ENCODE assay signal across 9 cellular contexts in the genomic region with DNA sequence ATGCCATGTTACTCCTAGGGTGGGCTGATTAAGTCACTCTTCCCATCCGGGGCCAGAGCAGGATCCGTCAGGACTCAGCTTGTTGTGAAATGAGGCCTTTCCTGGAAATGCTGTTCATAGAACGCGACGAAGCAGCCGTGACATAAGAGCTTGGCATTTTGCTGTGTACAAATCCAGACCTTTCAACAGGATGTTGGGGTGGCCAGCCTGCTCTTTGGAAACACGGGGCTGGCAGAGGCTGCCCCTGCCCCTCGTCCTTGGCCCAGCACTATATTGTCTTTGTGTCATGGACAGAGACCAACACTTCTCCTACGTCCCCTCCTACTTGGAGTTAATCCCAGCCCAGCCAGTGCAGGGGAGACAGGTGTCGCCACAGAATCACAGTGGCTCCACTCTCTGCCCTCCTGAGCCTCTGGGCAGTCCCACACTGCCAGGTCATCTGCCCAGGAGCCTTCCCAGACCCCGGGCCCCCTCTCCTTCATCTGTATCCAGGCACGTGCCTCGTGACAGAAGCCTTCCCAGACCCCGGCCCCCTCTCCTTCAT. TPM values are rescaled to one million over a fixed set of nuclear protein-coding genes. Genes with fewer than 3 reads are reported as not detected.
DNase-seq lines count a peak whose midpoint lies in the region; ATAC-seq and TF ChIP-seq lines count a peak whose summit lies in the region.
"Had no signal": no experiment of that assay in that cellular context is flagged by ENCODE, and none has a peak within 500 bp of the region (broad histone marks: within the 10 kb centered on the region; RNA-seq: fewer than 3 reads in every experiment).

No MANE protein-coding gene starts in this region.

- H2BK120ac ChIP-seq in neuronal stem cell (ENCODE audit: low read depth, low read length) = no peak overlapping the region

- no peaks in the 10 kb centered on the region for H4K20me1 ChIP-seq in BLaER1

- H3K4me1 ChIP-seq in BLaER1 (peaks cover 58% of the 10 kb centered on the region), RWPE2 (ENCODE audit: insufficient read depth, poor library complexity, severe bottlenecking) (peaks cover 6% of the 10 kb centered on the region), neuronal stem cell (ENCODE audit: control insufficient read depth in 2 of 2, insufficient read depth in 1 of 2, low read depth in 1 of 2, low read length in 2 of 2) (peaks cover 0 to 4% of the 10 kb centered on the region in 2 donors)

- no peaks in the 10 kb centered on the region for H3K36me3 ChIP-seq in BLaER1
- H3K36me3 ChIP-seq in RWPE2 (ENCODE audit: low read depth) = no peaks in the 10 kb centered on the region
- no peaks in the 10 kb centered on the region for H3K36me3 ChIP-seq in neuronal stem cell (replicated peaks in 1 of 2; ENCODE audit: control insufficient read depth in 2 of 2, insufficient read depth in 2 of 2, low read length in 2 of 2)

- H3K27me3 ChIP-seq in BLaER1 (no peaks in the 10 kb centered on the region), RWPE2 (ENCODE audit: insufficient read depth, poor library complexity, severe bottlenecking) (no peaks in the 10 kb centered on the region), neuronal stem cell (ENCODE audit: control insufficient read depth in 3 of 3, insufficient read depth in 3 of 3, low read depth in 1 of 3, low read length in 3 of 3) (peaks cover 0 to 6% (median 0%) of the 10 kb centered on the region in 3 experiments)

- H3K9ac ChIP-seq in BLaER1 (0 out of 2 replicates have a peak overlapping the region, but pooled peaks have one; percentile 38), neuronal stem cell (ENCODE audit: low read depth, low read length, poor library complexity) (no peak overlapping the region)

- H2AK5ac ChIP-seq in neuronal stem cell (ENCODE audit: low read depth, low read length) = no peak overlapping the region

- H2BK5ac ChIP-seq in neuronal stem cell (ENCODE audit: low read length) = no peak overlapping the region

- H3K79me1 ChIP-seq in neuronal stem cell (ENCODE audit: low read depth, low read length) = no peaks in the 10 kb centered on the region

- WGBS in neuronal stem cell (ENCODE audit: extremely low coverage in 2 of 2, insufficient read length in 2 of 2, insufficient replicate concordance in 1 of 2), 2 donors = no CpG with 5 or more reads among the region's 14 CpGs

- no peak overlapping the region for H2BK15ac ChIP-seq in neuronal stem cell (ENCODE audit: low read length)

- peak overlapping the region; percentile 76 for H3K27ac ChIP-seq in BLaER1
- H3K27ac ChIP-seq in RWPE2 (ENCODE audit: poor library complexity, severe bottlenecking) = peak overlapping the region; percentile 24
- H3K27ac ChIP-seq in neuronal stem cell (replicated peaks; ENCODE audit: low read length) = no peak overlapping the region

- H4K91ac ChIP-seq in neuronal stem cell (ENCODE audit: low read depth, low read length, poor library complexity) = no peak overlapping the region

- DNase-seq in RWPE2 (ENCODE audit: low spot score) (peak; percentile 66), fibroblast of peridontal ligament (ENCODE audit: extremely low read depth) (peak; percentile 3), neuronal stem cell (ENCODE audit: low spot score) (no peak), activated gamma-delta T cell (lab: John Stamatoyannopoulos, UW) (no peak), NCI-H345 treated with DMSO at 0.1 percent for 48 hours (lab: John Stamatoyannopoulos, UW; ENCODE audit: unreplicated experiment) (no peak)
- DNase-seq: amniotic stem cell had no signal

- H3K4me3 ChIP-seq in BLaER1 (no peak overlapping the region), RWPE2 (ENCODE audit: severe bottlenecking) (no peak overlapping the region), neuronal stem cell (ENCODE audit: low read length in 2 of 2) (no peak overlapping the region)

- ATAC-seq in RWPE2 (ENCODE audit: low read depth) (peak; percentile 68), HG02678 (IDR thresholded peaks at IDR 0.05; ENCODE audit: unreplicated experiment) (no peak), GM21576 (IDR thresholded peaks at IDR 0.05; ENCODE audit: unreplicated experiment) (no peak)

- H4K8ac ChIP-seq in neuronal stem cell (ENCODE audit: low read depth, low read length) = no peak overlapping the region

- H3K14ac ChIP-seq in neuronal stem cell (ENCODE audit: low read length) = no peak overlapping the region

- no peak overlapping the region for H3K18ac ChIP-seq in neuronal stem cell (ENCODE audit: low read length)

- no peak for TF ChIP-seq CTCF in RWPE2 (IDR thresholded peaks at IDR 0.05; ENCODE audit: poor library complexity, severe bottlenecking)

- H3K4ac ChIP-seq in neuronal stem cell (ENCODE audit: low read length) = no peak overlapping the region

- H3K23ac ChIP-seq in neuronal stem cell (ENCODE audit: low read depth, low read length, poor library complexity) = no peak overlapping the region

- H3K9me3 ChIP-seq in BLaER1 (no peaks in the 10 kb centered on the region), RWPE2 (ENCODE audit: severe bottlenecking) (no peaks in the 10 kb centered on the region), neuronal stem cell (replicated peaks in 1 of 2; ENCODE audit: control insufficient read depth in 2 of 2, insufficient read depth in 1 of 2, low read depth in 1 of 2, low read length in 2 of 2) (peaks cover 0 to 2% of the 10 kb centered on the region in 2 donors)

- no peak overlapping the region for H2BK12ac ChIP-seq in neuronal stem cell (ENCODE audit: low read length)

- H2AFZ ChIP-seq in neuronal stem cell (ENCODE audit: low read length) = peak overlapping the region; percentile 80

- peak overlapping the region; percentile 72 for H3K4me2 ChIP-seq in BLaER1
- no peak overlapping the region for H3K4me2 ChIP-seq in neuronal stem cell (ENCODE audit: insufficient read depth, low read length, poor library complexity, severe bottlenecking)

RNA-seq across cellular contexts. Expression of gene EIF5, which starts 18.6 kb away (rescaled TPM):
- 304 TPM for polyA plus RNA-seq in neuronal stem cell (2013, experiment 1 of 2)
- 312 TPM for polyA plus RNA-seq in neuronal stem cell (2013, experiment 2 of 2)

Comparison
In these comparisons a context has a peak if more than half of its experiments do, and no peak if none do; other contexts are left out.
1. DNase-seq: peak in RWPE2 (single experiment) and fibroblast of peridontal ligament (single experiment); none in neuronal stem cell (single experiment), activated gamma-delta T cell (single experiment) and NCI-H345 treated with DMSO at 0.1 percent for 48 hours (single experiment).